ENCODE assay signal across 11 cellular contexts in the genomic region with DNA sequence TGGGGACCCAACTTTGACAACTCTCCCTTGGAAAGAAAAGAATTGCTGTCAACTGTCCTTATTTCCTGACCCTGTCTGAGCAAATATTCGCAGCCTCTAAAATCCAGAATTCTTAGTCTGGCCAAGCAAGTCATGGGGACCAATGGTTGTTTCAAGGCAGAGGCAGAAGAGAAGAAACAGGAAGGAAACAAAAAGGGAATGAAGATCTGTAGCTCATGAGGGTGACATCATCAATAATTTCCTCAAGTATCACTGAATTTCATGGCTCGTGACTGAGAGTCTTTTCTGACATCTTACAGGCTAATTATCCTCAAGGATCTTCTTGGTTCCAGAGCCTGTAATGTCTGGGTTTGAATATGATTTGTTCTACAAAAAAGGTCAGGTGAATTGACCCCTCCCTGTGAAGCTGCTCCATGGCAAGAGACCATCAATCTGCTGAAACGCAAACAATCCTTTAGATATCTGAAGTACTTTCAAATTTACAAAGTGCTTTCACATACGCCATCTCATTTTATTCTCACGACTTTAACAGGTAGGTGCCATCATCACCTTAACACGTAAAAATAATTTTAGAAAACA. TPM values are rescaled to one million over a fixed set of nuclear protein-coding genes. Genes with fewer than 3 reads are reported as not detected.
A peak's percentile ranks its signal among the peaks of the same experiment; 100 is the strongest.
DNase-seq lines count a peak whose midpoint lies in the region; ATAC-seq and TF ChIP-seq lines count a peak whose summit lies in the region.
"Had no signal": no experiment of that assay in that cellular context is flagged by ENCODE, and none has a peak within 500 bp of the region (broad histone marks: within the 10 kb centered on the region; RNA-seq: fewer than 3 reads in every experiment).

No MANE protein-coding gene starts in this region.

- H3K27ac Mint-ChIP-seq in activated CD4-positive, alpha-beta T cell treated with anti-CD3 and anti-CD28 coated beads, Interleukin-2, amount 10 ng/mL, durations not matched to agents 24 days and 14 days = peak overlapping the region; percentile 100
- peak overlapping the region; percentile 94 for H3K27ac Mint-ChIP-seq in chondrocyte (ENCODE audit: unreplicated experiment)

- H3K36me3 Mint-ChIP-seq in activated CD4-positive, alpha-beta T cell treated with anti-CD3 and anti-CD28 coated beads, Interleukin-2, amount 10 ng/mL, durations not matched to agents 24 days and 14 days (ENCODE audit: low read depth) = peaks cover 68% of the 10 kb centered on the region
- peaks cover 19% of the 10 kb centered on the region for H3K36me3 Mint-ChIP-seq in chondrocyte (ENCODE audit: low read depth)

- no peaks in the 10 kb centered on the region for H3K9me3 Mint-ChIP-seq in activated CD4-positive, alpha-beta T cell treated with anti-CD3 and anti-CD28 coated beads, Interleukin-2, amount 10 ng/mL, durations not matched to agents 24 days and 14 days
- no peaks in the 10 kb centered on the region for H3K9me3 Mint-ChIP-seq in chondrocyte (ENCODE audit: low read depth)

- intact Hi-C loops in activated CD4-positive, alpha-beta T cell treated with anti-CD3 and anti-CD28 coated beads, Interleukin-2, amount 10 ng/mL, durations not matched to agents 24 days and 14 days (cut with micrococcal nuclease) = loop anchor here (10.0 kb wide), 1 partner anchor 386 kb away; the partner anchor contains the start of gene GATAD1

- peaks cover 51% of the 10 kb centered on the region for H3K4me1 Mint-ChIP-seq in activated CD4-positive, alpha-beta T cell treated with anti-CD3 and anti-CD28 coated beads, Interleukin-2, amount 10 ng/mL, durations not matched to agents 24 days and 14 days
- H3K4me1 Mint-ChIP-seq in chondrocyte (ENCODE audit: low read depth) = peaks cover 63% of the 10 kb centered on the region

- no peaks in the 10 kb centered on the region for H3K27me3 Mint-ChIP-seq in activated CD4-positive, alpha-beta T cell treated with anti-CD3 and anti-CD28 coated beads, Interleukin-2, amount 10 ng/mL, durations not matched to agents 24 days and 14 days
- no peaks in the 10 kb centered on the region for H3K27me3 Mint-ChIP-seq in chondrocyte (ENCODE audit: low read depth)

- H3K4me3 ChIP-seq in skeletal muscle cell (ENCODE audit: low read depth, low read length) = peak overlapping the region; percentile 87

- DNase-seq in activated CD4-positive, alpha-beta T cell treated with anti-CD3 and anti-CD28 coated beads, Interleukin-2, amount 10 ng/mL, durations not matched to agents 24 days and 14 days = no peak
- DNase-seq in activated CD4-positive, alpha-beta T cell treated with anti-CD3 and anti-CD28 coated beads for 48 hours = no peak
- DNase-seq in NOMO-1 treated with DMSO at 0.1 percent for 48 hours (lab: John Stamatoyannopoulos, UW; ENCODE audit: unreplicated experiment) = peak; percentile 97
- no peak for DNase-seq in chondrocyte (ENCODE audit: low spot score)
- no peak for DNase-seq in skeletal muscle cell (ENCODE audit: low read depth)
- no peak for DNase-seq in stimulated activated CD4-positive, alpha-beta T cell treated with anti-CD3 and anti-CD28 coated beads, Interleukin-4, amount 100 ng/mL, for 1 hour
- no peak for DNase-seq in NCI-H82 treated with DMSO at 0.1 percent for 48 hours (lab: John Stamatoyannopoulos, UW; ENCODE audit: unreplicated experiment)
- DNase-seq: H7; NCI-H2171 treated with DMSO at 0.1 percent for 48 hours; stimulated activated CD4-positive, alpha-beta T cell treated with anti-CD3 and anti-CD28 coated beads, Interleukin-2, amount 100 ng/mL, for 48 hours had no signal

- TF ChIP-seq CTCF in chondrocyte (IDR thresholded peaks at IDR 0.05) = no peak

- no peak for ATAC-seq in GM21526 (IDR thresholded peaks at IDR 0.05; ENCODE audit: low FRiP score, unreplicated experiment)

- H3K4me3 Mint-ChIP-seq in activated CD4-positive, alpha-beta T cell treated with anti-CD3 and anti-CD28 coated beads, Interleukin-2, amount 10 ng/mL, durations not matched to agents 24 days and 14 days = peak overlapping the region; percentile 99
- peak overlapping the region; percentile 92 for H3K4me3 Mint-ChIP-seq in chondrocyte (ENCODE audit: unreplicated experiment)

RNA-seq across cellular contexts. Expression of gene CDK6, which starts 5.8 kb away (rescaled TPM):
- total RNA-seq in activated CD4-positive, alpha-beta T cell treated with anti-CD3 and anti-CD28 coated beads, Interleukin-2, amount 10 ng/mL, durations not matched to agents 24 days and 14 days = 274 and 277 TPM in 2 replicates
- 161 to 162 TPM (median 162 TPM) in 3 replicates for total RNA-seq in chondrocyte
